Comparison of ENCODE assay signal across 13 cellular contexts in genomic region chr12:43285248-43285647, GRCh38.
DNase-seq lines count a peak whose midpoint lies in the region; ATAC-seq, FAIRE-seq and TF ChIP-seq lines count a peak whose summit lies in the region.
"Had no signal": no experiment of that assay in that cellular context is flagged by ENCODE, and none has a peak within 500 bp of the region (broad histone marks: within the 10 kb centered on the region; RNA-seq: fewer than 3 reads in every experiment).

No MANE protein-coding gene starts in this region.

- no peaks in the 10 kb centered on the region for H3K9me3 ChIP-seq in effector memory CD4-positive, alpha-beta T cell (ENCODE audit: control insufficient read depth, low read length)
- no peaks in the 10 kb centered on the region for H3K9me3 ChIP-seq in SJCRH30 (replicated peaks)
- H3K9me3 ChIP-seq: psoas muscle had no signal

- DNase-seq in GM04503 (ENCODE audit: low read depth) (peak; percentile 58), bronchial epithelial cell (ENCODE audit: low read depth) (peak; percentile 89), nephron progenitor cell (no peak), NCI-H510A (lab: John Stamatoyannopoulos, UW) (no peak), SJCRH30 (no peak)
- no peak for DNase-seq in effector memory CD4-positive, alpha-beta T cell
- DNase-seq: activated CD4-positive, alpha-beta T cell treated with anti-CD3 and anti-CD28 coated beads, Interleukin-2, amount 50 U/mL, for 4 hours; NCI-H2081; psoas muscle; SIG-M5; stimulated activated CD8-positive, alpha-beta memory T cell treated with anti-CD3 and anti-CD28 coated beads, Interleukin-4, amount 100 ng/mL, for 48 hours had no signal

- H3K36me3 ChIP-seq in bronchial epithelial cell (ENCODE audit: control insufficient read depth, insufficient read depth, low read length) (no peaks in the 10 kb centered on the region), SJCRH30 (no peaks in the 10 kb centered on the region)
- H3K36me3 ChIP-seq in effector memory CD4-positive, alpha-beta T cell (ENCODE audit: control insufficient read depth, insufficient read depth, low read length): no peaks in the 10 kb centered on the region

- H3K27ac Mint-ChIP-seq in nephron progenitor cell: peak overlapping the region; percentile 27

- H3K4me3 Mint-ChIP-seq in nephron progenitor cell: no peak overlapping the region

- TF ChIP-seq CTCF in bronchial epithelial cell (IDR thresholded peaks at IDR 0.05; ENCODE audit: insufficient read depth, low read length, severe bottlenecking) (no peak), nephron progenitor cell (IDR thresholded peaks at IDR 0.05) (no peak)

- no peaks in the 10 kb centered on the region for H3K36me3 Mint-ChIP-seq in nephron progenitor cell (ENCODE audit: low read depth)

- ATAC-seq in HG03354 (IDR thresholded peaks at IDR 0.05; ENCODE audit: poor library complexity, severe bottlenecking, unreplicated experiment) (peak; percentile 76), GM18520 (IDR thresholded peaks at IDR 0.05; ENCODE audit: unreplicated experiment) (no peak)

- H3K4me3 ChIP-seq in bronchial epithelial cell (ENCODE audit: low read depth, low read length) (no peak overlapping the region), SJCRH30 (no peak overlapping the region)
- H3K4me3 ChIP-seq in effector memory CD4-positive, alpha-beta T cell (ENCODE audit: insufficient read depth, low read depth, low read length, poor library complexity, severe bottlenecking): no peak overlapping the region
- H3K4me3 ChIP-seq: psoas muscle had no signal

- FAIRE-seq in bronchial epithelial cell (lab: Jason Lieb, UNC): no peak

- H3K4me1 Mint-ChIP-seq in nephron progenitor cell: peaks cover 75% of the 10 kb centered on the region

- H3K27me3 ChIP-seq in bronchial epithelial cell (ENCODE audit: control insufficient read depth, insufficient read depth, low read length): no peaks in the 10 kb centered on the region
- no peaks in the 10 kb centered on the region for H3K27me3 ChIP-seq in effector memory CD4-positive, alpha-beta T cell (replicated peaks; ENCODE audit: control insufficient read depth, insufficient read depth, low read length, poor library complexity, severe bottlenecking)
- H3K27me3 ChIP-seq in SJCRH30: no peaks in the 10 kb centered on the region

- H3K4me1 ChIP-seq in effector memory CD4-positive, alpha-beta T cell (ENCODE audit: control insufficient read depth, insufficient read depth, low read length, poor library complexity, severe bottlenecking): no peaks in the 10 kb centered on the region
- no peaks in the 10 kb centered on the region for H3K4me1 ChIP-seq in SJCRH30
- H3K4me1 ChIP-seq: psoas muscle had no signal

- H3K27me3 Mint-ChIP-seq in nephron progenitor cell (ENCODE audit: low read depth, poor library complexity): no peaks in the 10 kb centered on the region

- no peaks in the 10 kb centered on the region for H3K9me3 Mint-ChIP-seq in nephron progenitor cell

- H3K27ac ChIP-seq in effector memory CD4-positive, alpha-beta T cell (ENCODE audit: insufficient read depth, low read length, poor library complexity, severe bottlenecking): no peak overlapping the region
- no peak overlapping the region for H3K27ac ChIP-seq in SJCRH30
- H3K27ac ChIP-seq: psoas muscle had no signal

Comparison
In these comparisons a context has a peak if more than half of its experiments do, and no peak if none do; other contexts are left out.
1. DNase-seq: peak in GM04503 (single experiment) and bronchial epithelial cell (single experiment); none in nephron progenitor cell (single experiment), effector memory CD4-positive, alpha-beta T cell (0 of 3), NCI-H510A (single experiment) and SJCRH30 (0 of 2).